In genomic region chr2:85063981-85064599, GRCh38 we compare ENCODE assay signal across 24 cellular contexts.
"Had no signal": no experiment of that assay in that cellular context is flagged by ENCODE, and none has a peak within 500 bp of the region (broad histone marks: within the 10 kb centered on the region; RNA-seq: fewer than 3 reads in every experiment).

No MANE protein-coding gene starts in this region.

- H3K4me1 Mint-ChIP-seq: activated CD4-positive, alpha-beta T cell treated with anti-CD3 and anti-CD28 coated beads, Interleukin-2, amount 10 ng/mL, durations not matched to agents 7 days and 5 days; activated T-helper 17 cell treated with anti-CD3 and anti-CD28 coated beads, Interleukin-2, amount 50 U/mL, for 72 hours; central memory CD8-positive, alpha-beta T cell had no signal

- H3K36me3 Mint-ChIP-seq: activated CD4-positive, alpha-beta memory T cell treated with anti-CD3 and anti-CD28 coated beads for 36 hours; activated naive CD4-positive, alpha-beta T cell treated with anti-CD3 and anti-CD28 coated beads, Interleukin-2, amount 10 ng/mL, durations not matched to agents 7 days and 5 days; brain; T-cell had no signal

- H3K4me3 ChIP-seq: SK-N-MC had no signal

- H3K27ac ChIP-seq: SK-N-MC had no signal

- H3K9me3 Mint-ChIP-seq: activated CD4-positive, alpha-beta memory T cell treated with anti-CD3 and anti-CD28 coated beads for 36 hours; activated CD4-positive, alpha-beta T cell treated with anti-CD3 and anti-CD28 coated beads, Interleukin-2, amount 10 ng/mL, durations not matched to agents 7 days and 5 days; activated naive CD4-positive, alpha-beta T cell treated with anti-CD3 and anti-CD28 coated beads, Interleukin-2, amount 10 ng/mL, durations not matched to agents 7 days and 5 days; activated T-cell treated with anti-CD3 and anti-CD28 coated beads, Interleukin-2, amount 50 U/mL, for 4 hours; activated T-helper 17 cell treated with anti-CD3 and anti-CD28 coated beads, Interleukin-2, amount 50 U/mL, for 72 hours; central memory CD8-positive, alpha-beta T cell; T-cell had no signal

- H3K27ac Mint-ChIP-seq: activated B cell treated with CpG ODN at 0.5 μM for 24 hours; activated CD4-positive, alpha-beta memory T cell treated with anti-CD3 and anti-CD28 coated beads for 36 hours; activated naive CD4-positive, alpha-beta T cell treated with anti-CD3 and anti-CD28 coated beads, Interleukin-2, amount 10 ng/mL, durations not matched to agents 7 days and 5 days; activated T-helper 17 cell treated with anti-CD3 and anti-CD28 coated beads, Interleukin-2, amount 50 U/mL, for 72 hours had no signal

- H3K4me3 Mint-ChIP-seq: activated B cell treated with CpG ODN at 0.5 μM for 24 hours; activated CD4-positive, alpha-beta memory T cell treated with anti-CD3 and anti-CD28 coated beads for 36 hours; activated CD4-positive, alpha-beta T cell treated with anti-CD3 and anti-CD28 coated beads, Interleukin-2, amount 10 ng/mL, durations not matched to agents 7 days and 5 days; activated naive CD4-positive, alpha-beta T cell treated with anti-CD3 and anti-CD28 coated beads, Interleukin-2, amount 10 ng/mL, durations not matched to agents 7 days and 5 days; activated T-cell treated with anti-CD3 and anti-CD28 coated beads, Interleukin-2, amount 50 U/mL, for 4 hours; activated T-helper 17 cell treated with anti-CD3 and anti-CD28 coated beads, Interleukin-2, amount 50 U/mL, for 72 hours; brain; central memory CD8-positive, alpha-beta T cell; T-cell had no signal

- DNase-seq: activated B cell treated with CpG ODN at 0.5 μM for 24 hours; activated CD4-positive, alpha-beta memory T cell treated with anti-CD3 and anti-CD28 coated beads for 36 hours; activated CD4-positive, alpha-beta T cell treated with anti-CD3 and anti-CD28 coated beads, Interleukin-2, amount 10 ng/mL, durations not matched to agents 7 days and 5 days; activated CD8-positive, alpha-beta memory T cell treated with anti-CD3 and anti-CD28 coated beads for 24 hours; activated gamma-delta T cell; activated naive CD4-positive, alpha-beta T cell treated with anti-CD3 and anti-CD28 coated beads, Interleukin-2, amount 10 ng/mL, durations not matched to agents 7 days and 5 days; activated T-cell treated with anti-CD3 and anti-CD28 coated beads, Interleukin-2, amount 50 U/mL, for 4 hours; amygdala; NCI-H1092; NCI-H1417 treated with DMSO at 0.1 percent for 48 hours; NCI-H1694 treated with DMSO at 0.1 percent for 48 hours; NCI-H2029 treated with DMSO at 0.1 percent for 48 hours; NCI-H345; NCI-H510A; NCI-H526 treated with DMSO at 0.1 percent for 48 hours; NCI-H82; SIG-M5; T-cell; T-helper 2 cell; T1000 had no signal
